ENCODE assay signal across 8 cellular contexts in the genomic region with DNA sequence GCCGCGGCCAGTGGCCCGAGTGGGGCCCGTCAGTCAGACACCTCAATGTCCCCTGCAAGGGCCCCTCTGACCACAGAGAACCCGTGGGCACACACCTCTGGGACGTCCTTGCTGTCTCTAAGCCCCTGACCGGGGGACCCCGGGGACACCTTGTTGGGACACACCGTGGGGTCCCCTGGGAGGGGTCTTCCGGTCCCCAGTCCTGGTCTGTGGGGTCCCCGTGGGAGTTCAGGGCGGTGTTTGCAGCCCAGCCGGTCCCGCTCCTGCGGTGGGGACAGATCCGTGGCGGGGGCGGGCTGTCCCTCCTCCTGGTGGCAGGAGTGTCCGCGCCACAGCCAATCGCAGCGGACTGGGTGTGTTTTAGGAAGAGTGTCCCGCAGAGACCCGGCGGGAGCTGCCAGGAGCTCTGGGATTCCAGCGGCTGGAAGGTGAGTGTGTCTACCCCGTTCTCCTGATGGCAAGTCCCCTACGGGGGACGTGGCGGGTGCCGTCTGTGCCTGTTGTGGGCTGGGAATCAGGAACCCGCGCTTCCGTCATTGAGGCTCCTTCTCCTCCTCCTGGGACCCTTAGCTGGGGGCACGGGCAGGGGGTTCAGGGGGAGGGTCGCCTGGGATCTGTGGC. TPM values are rescaled to one million over a fixed set of nuclear protein-coding genes. Genes with fewer than 3 reads are reported as not detected.
DNase-seq lines count a peak whose midpoint lies in the region; ATAC-seq, FAIRE-seq and TF ChIP-seq lines count a peak whose summit lies in the region.

No MANE protein-coding gene starts in this region.

- no peaks in the 10 kb centered on the region for H3K9me3 ChIP-seq in ES-I3 (ENCODE audit: control insufficient read depth, insufficient read depth, low read length)
- no peaks in the 10 kb centered on the region for H3K9me3 ChIP-seq in PC-9 (ENCODE audit: insufficient read depth, low read depth)
- H3K9me3 ChIP-seq in K562 (replicated peaks; ENCODE audit: control insufficient read depth, insufficient read depth, low read depth, low read length) = no peaks in the 10 kb centered on the region
- no peaks in the 10 kb centered on the region for H3K9me3 ChIP-seq in iPS-18c (ENCODE audit: control insufficient read depth, insufficient read depth, low read length)
- H3K9me3 ChIP-seq in small intestine (ENCODE audit: control insufficient read depth, low read depth) = no peaks in the 10 kb centered on the region

- no peak for TF ChIP-seq EP300 in K562 (IDR thresholded peaks at IDR 0.05; ENCODE audit: low read length)

- in situ Hi-C loops in K562 (cut with MboI) = no loop called here

- FAIRE-seq in K562 (lab: Jason Lieb, UNC) (no peak), small intestine (lab: Jason Lieb, UNC) (no peak), D721Med (lab: Jason Lieb, UNC) (no peak)

- peak overlapping the region; percentile 90 for H2AFZ ChIP-seq in PC-9
- H2AFZ ChIP-seq in K562 (ENCODE audit: low read depth, low read length) = peak overlapping the region; percentile 57

- H3K4me1 ChIP-seq in ES-I3 (ENCODE audit: insufficient read depth, low read length) (peaks cover 11% of the 10 kb centered on the region; the same call in 1 of the 2 replicates), PC-9 (replicated peaks; ENCODE audit: insufficient read depth) (no peaks in the 10 kb centered on the region; the same call in 1 of the 2 replicates), K562 (replicated peaks in 1 of 2; ENCODE audit: control insufficient read depth in 2 of 2, insufficient read depth in 2 of 2, low read length in 2 of 2) (peaks cover 4 to 35% of the 10 kb centered on the region in 2 experiments; a peak in 4 of 5 replicates), small intestine (ENCODE audit: control insufficient read depth in 2 of 2, insufficient read depth in 1 of 2, low read depth in 1 of 2, low read length in 1 of 2) (peaks cover 0 to 5% of the 10 kb centered on the region in 2 donors)

- DNase-seq in HFF-Myc (ENCODE audit: extremely low read depth, low read depth) (no peak), PC-9 (peak; percentile 55 to 63), K562 (ENCODE audit: extremely low read depth in 1 of 4, low spot score in 3 of 4) (peak; percentile 58 to 82 (median 76)), small intestine (peak; percentile 72), D721Med (ENCODE audit: insufficient read length, low spot score) (no peak), NCI-H2107 (lab: John Stamatoyannopoulos, UW) (no peak)

- no peaks in the 10 kb centered on the region for H3F3A ChIP-seq in PC-9 (ENCODE audit: insufficient read depth, low read depth)

- peak overlapping the region; percentile 70 for H3K9ac ChIP-seq in ES-I3 (ENCODE audit: low read depth, low read length)
- H3K9ac ChIP-seq in K562 (ENCODE audit: insufficient read depth in 1 of 2, low read depth in 2 of 2, low read length in 2 of 2) = peak overlapping the region; percentile 62 to 93; a peak in 3 of 4 replicates

- CTCF ChIA-PET in PC-9 (lab: Charles Lee) (no interaction called here), K562 (lab: Yijun Ruan, JAX; ENCODE audit: low intra/inter-chr PET ratio) (no interaction called here)

- TF ChIP-seq CTCF in HFF-Myc (IDR thresholded peaks at IDR 0.05; ENCODE audit: low read depth, low read length, missing control alignments) = no peak
- no peak for TF ChIP-seq CTCF in PC-9 (conservative IDR thresholded peaks at IDR 0.05)
- no peak for TF ChIP-seq CTCF in K562 (IDR thresholded peaks at IDR 0.05 in 2 of 3, conservative IDR thresholded peaks at IDR 0.05 in 1 of 3; ENCODE audit: insufficient read depth in 2 of 3, low read depth in 1 of 3, low read length in 3 of 3)
- TF ChIP-seq CTCF in D721Med (IDR thresholded peaks at IDR 0.05; ENCODE audit: insufficient read depth, missing control alignments) = no peak

- BruUV-seq in PC-9 (replicated peaks; lab: Mats Ljungman, UMichigan) (no TSS peak), K562 (replicated peaks; lab: Mats Ljungman, UMichigan) (no TSS peak)

- TF ChIP-seq POLR2A in K562 (conservative IDR thresholded peaks at IDR 0.05) = peak; percentile 52; the same call in 1 of the 2 replicates

- POLR2A ChIA-PET in PC-9 (lab: Charles Lee; ENCODE audit: unreplicated experiment) = no interaction called here
- POLR2A ChIA-PET in K562 (lab: Yijun Ruan, JAX) = no interaction called here

- 6% methylated on average over 15 of the region's 36 CpGs for WGBS in K562 (ENCODE audit: insufficient coverage, low coverage, missing lambda C conversion rate)
- WGBS in small intestine, 3 donors = 2 to 9% (median 6%) methylated on average over 29 to 36 of the region's 36 CpGs

- H3K36me3 ChIP-seq in ES-I3 (ENCODE audit: insufficient read depth, low read length) (no peaks in the 10 kb centered on the region), PC-9 (ENCODE audit: low read depth) (no peaks in the 10 kb centered on the region), K562 (ENCODE audit: control insufficient read depth, insufficient read depth, low read length) (no peaks in the 10 kb centered on the region), small intestine (ENCODE audit: control insufficient read depth in 2 of 2, insufficient read depth in 2 of 2, low read length in 2 of 2) (no peaks in the 10 kb centered on the region)

- H3K9me1 ChIP-seq in K562 (ENCODE audit: control insufficient read depth, insufficient read depth, low read length) = no peaks in the 10 kb centered on the region

- TF ChIP-seq RAD21 in K562 (CRISPR knock-in tag; conservative IDR thresholded peaks at IDR 0.05 in 1 of 2, IDR thresholded peaks at IDR 0.05 in 1 of 2) = no peak

- no peaks in the 10 kb centered on the region for H3K27me3 ChIP-seq in PC-9 (ENCODE audit: insufficient read depth, low read depth)
- no peaks in the 10 kb centered on the region for H3K27me3 ChIP-seq in K562 (ENCODE audit: control insufficient read depth in 2 of 2, insufficient read depth in 2 of 2, low read length in 2 of 2)
- no peaks in the 10 kb centered on the region for H3K27me3 ChIP-seq in small intestine (ENCODE audit: control insufficient read depth in 2 of 2, insufficient read depth in 2 of 2, low read length in 2 of 2)

- H3K27ac ChIP-seq in PC-9 (no peak overlapping the region), K562 (ENCODE audit: extremely low read depth, low read depth, low read length) (peak overlapping the region; percentile 48; the same call in 2 of the 3 replicates), small intestine (ENCODE audit: low read depth in 1 of 2, low read length in 1 of 2) (peak overlapping the region in 1 of 2 donors; percentile 82)

- peak overlapping the region; percentile 88 for H3K4me2 ChIP-seq in PC-9
- H3K4me2 ChIP-seq in K562 (ENCODE audit: insufficient read depth, low read length) = peak overlapping the region; percentile 75

- peak overlapping the region; percentile 41 for H3K4me3 ChIP-seq in HFF-Myc (replicated peaks; ENCODE audit: low read depth, low read length)
- peak overlapping the region; percentile 62 for H3K4me3 ChIP-seq in PC-9
- H3K4me3 ChIP-seq in K562 = peak overlapping the region; percentile 46
- H3K4me3 ChIP-seq in iPS-18c (ENCODE audit: insufficient read depth, low read depth, low read length) = peak overlapping the region; percentile 70
- peak overlapping the region; percentile 47 to 48 for H3K4me3 ChIP-seq in small intestine (ENCODE audit: low read depth in 1 of 2, low read length in 2 of 2)

- H3K9me2 ChIP-seq in PC-9 (ENCODE audit: insufficient read depth) = no peaks in the 10 kb centered on the region

- ATAC-seq in K562 = peak; percentile 90

- no peaks in the 10 kb centered on the region for H4K20me1 ChIP-seq in PC-9 (ENCODE audit: insufficient read depth)
- no peaks in the 10 kb centered on the region for H4K20me1 ChIP-seq in K562 (replicated peaks; ENCODE audit: control insufficient read depth, insufficient read depth, low read length)

- intact Hi-C loops in PC-9 (cut with micrococcal nuclease; ENCODE audit: unreplicated experiment) = no loop called here
- intact Hi-C loops in K562 (cut with micrococcal nuclease) = no loop called here

- no peaks in the 10 kb centered on the region for H3K79me2 ChIP-seq in PC-9 (ENCODE audit: low read depth)
- H3K79me2 ChIP-seq in K562 (ENCODE audit: control insufficient read depth, insufficient read depth, low read length) = no peaks in the 10 kb centered on the region; the same call in 2 of the 3 replicates

RNA-seq across cellular contexts. Expression of gene PLCXD1, which starts 5.1 kb away (rescaled TPM):
- total RNA-seq in PC-9 (2021) (8.7 and 9.0 TPM in 2 replicates), K562 (2014; rRNA removed) (43.8 and 63.8 TPM in 2 replicates), K562 (2014; rRNA removed; fragmentation: Illumina TruSeq; extraction: Trizol) (10.8 and 12.2 TPM in 2 replicates), K562 (2015; rRNA removed; fragmentation: Illumina TruSeq; extraction: Trizol) (26.0 and 27.3 TPM in 2 replicates), K562 (2021) (50.5 and 52.6 TPM in 2 replicates)
- 52.4 and 139 TPM in 2 replicates for total RNA-seq in K562 (2011; cell fraction: chromatin; rRNA removed; ENCODE audit: low replicate concordance)
- total RNA-seq in K562 (2011; cell fraction: nucleolus; rRNA removed) = 83.4 and 116 TPM in 2 replicates
- total RNA-seq in K562 (2011; cell fraction: nucleoplasm; rRNA removed) = 77.7 and 93.6 TPM in 2 replicates
- polyA plus RNA-seq in K562 (2011; rRNA removed) (39.5 and 63.7 TPM in 2 replicates), K562 (2014; fragmentation: Illumina TruSeq; extraction: Trizol) (40.7 and 60.2 TPM in 2 replicates), K562 (2014; fragmentation: Nextera tagmentation; extraction: Ambion mirVana) (1 to 10 TPM; 6.0 to 6.2 TPM), K562 (2014; rRNA removed) (57.0 and 60.2 TPM in 2 replicates), small intestine (10 to 100 TPM in 1 of 3 donors, 1 to 10 TPM in 2; 3.8 to 20.3 (median 6.3) TPM)
- polyA plus RNA-seq in K562 (2011; cell fraction: cytosol; rRNA removed) = 70.2 and 75.4 TPM in 2 replicates
- polyA plus RNA-seq in K562 (2011; cell fraction: nucleus; rRNA removed) = 99.5 and 137 TPM in 2 replicates
- polyA plus RNA-seq in K562 (2012) = 42.8 and 49.2 TPM in 2 replicates
- 27.5 and 36.2 TPM in 2 replicates for polyA minus RNA-seq in K562 (2011; rRNA and poly(A)+ RNA removed)
- 64.6 and 108 TPM in 2 replicates for polyA minus RNA-seq in K562 (2011; cell fraction: cytosol; rRNA and poly(A)+ RNA removed)
- 37.3 and 47.7 TPM in 2 replicates for polyA minus RNA-seq in K562 (2011; cell fraction: nucleus; rRNA and poly(A)+ RNA removed)

RNA-seq across cellular contexts. Expression of gene GTPBP6, which starts 42.5 kb away (rescaled TPM):
- total RNA-seq in PC-9 (2021) (43.5 and 47.0 TPM in 2 replicates), K562 (2014; rRNA removed) (28.6 and 34.9 TPM in 2 replicates), K562 (2014; rRNA removed; fragmentation: Illumina TruSeq; extraction: Trizol) (1.8 and 2.7 TPM in 2 replicates), K562 (2015; rRNA removed; fragmentation: Illumina TruSeq; extraction: Trizol) (11.6 and 13.3 TPM in 2 replicates), K562 (2021) (34.1 and 35.2 TPM in 2 replicates)
- 8.2 and 16.9 TPM in 2 replicates for total RNA-seq in K562 (2011; cell fraction: chromatin; rRNA removed; ENCODE audit: low replicate concordance)
- total RNA-seq in K562 (2011; cell fraction: nucleolus; rRNA removed) = 12.7 and 13.9 TPM in 2 replicates
- 7.4 and 11.1 TPM in 2 replicates for total RNA-seq in K562 (2011; cell fraction: nucleoplasm; rRNA removed)
- polyA plus RNA-seq in K562 (2011; rRNA removed) (8.0 and 13.2 TPM in 2 replicates), K562 (2014; fragmentation: Illumina TruSeq; extraction: Trizol) (4.7 and 14.6 TPM in 2 replicates), K562 (2014; fragmentation: Nextera tagmentation; extraction: Ambion mirVana) (under 1 TPM; 0.24 to 0.50 TPM), K562 (2014; rRNA removed) (23.7 and 26.4 TPM in 2 replicates), small intestine (10 to 100 TPM; 34.9 to 69.7 (median 41.6) TPM)
- polyA plus RNA-seq in K562 (2011; cell fraction: cytosol; rRNA removed) = 11.9 and 25.0 TPM in 2 replicates
- 21.1 and 25.4 TPM in 2 replicates for polyA plus RNA-seq in K562 (2011; cell fraction: nucleus; rRNA removed)
- polyA plus RNA-seq in K562 (2012) = 18.5 and 21.7 TPM in 2 replicates
- 4.6 and 6.0 TPM in 2 replicates for polyA minus RNA-seq in K562 (2011; rRNA and poly(A)+ RNA removed)
- polyA minus RNA-seq in K562 (2011; cell fraction: cytosol; rRNA and poly(A)+ RNA removed) = 8.3 and 9.6 TPM in 2 replicates
- polyA minus RNA-seq in K562 (2011; cell fraction: nucleus; rRNA and poly(A)+ RNA removed) = 5.1 and 5.6 TPM in 2 replicates

Comparison
In these comparisons a context has a peak if more than half of its experiments do, and no peak if none do; other contexts are left out.
1. DNase-seq: peak in PC-9 (2 of 2), K562 (4 of 4) and small intestine (single experiment); none in HFF-Myc (single experiment), D721Med (single experiment) and NCI-H2107 (single experiment).
2. Peak in every context shown above with its lines, with median percentiles within 50 percentile points of each other: H3K4me3 ChIP-seq.